Comparison of ENCODE assay signal across 11 cellular contexts in the genomic region with DNA sequence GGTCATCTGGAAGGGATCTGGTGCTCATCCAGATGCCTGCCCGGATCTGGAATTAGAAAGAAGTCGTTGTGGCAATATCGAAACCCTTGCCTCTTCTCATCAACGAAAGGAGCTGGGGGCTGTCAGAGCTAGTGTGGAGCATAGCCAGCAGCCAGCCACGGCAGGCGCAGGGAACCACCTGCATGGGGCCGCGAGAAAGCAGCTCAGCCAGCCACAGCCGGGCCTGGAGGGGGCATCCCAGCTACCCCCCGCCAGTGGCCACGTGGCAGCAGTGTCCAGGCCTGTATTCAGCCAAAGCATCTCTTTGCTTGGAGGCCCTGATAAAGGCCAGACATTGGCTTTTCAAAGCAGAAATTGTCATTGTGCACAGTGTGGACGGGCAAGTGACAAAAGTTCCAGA. TPM values are rescaled to one million over a fixed set of nuclear protein-coding genes. Genes with fewer than 3 reads are reported as not detected.
"Had no signal": no experiment of that assay in that cellular context is flagged by ENCODE, and none has a peak within 500 bp of the region (broad histone marks: within the 10 kb centered on the region; RNA-seq: fewer than 3 reads in every experiment).

No MANE protein-coding gene starts in this region.

- DNase-seq: IMR-90, KBM-7, KG1 had no signal

- H3K4me3 ChIP-seq: K562 had no signal

- ATAC-seq: HepG2, K562 had no signal

- H3K9ac ChIP-seq: KMS-11 had no signal

- FAIRE-seq: HepG2, HTR-8/SVneo, K562 had no signal

- H3K4me2 ChIP-seq: KMS-11 had no signal

- H3K27ac ChIP-seq: HL-60, KMS-11 had no signal

RNA-seq across cellular contexts. Expression of a gene that starts 19.1 kb away (rescaled TPM):
- total RNA-seq: HepG2, HT-29, HT1080, IMR-90, K562 had no signal
- polyA plus RNA-seq: HepG2, IgD-negative memory B cell, IMR-90, K562 had no signal
